8 cellular contexts compared by ENCODE assay signal in genomic region chr1:206579747-206580437, GRCh38. TPM values are rescaled to one million over a fixed set of nuclear protein-coding genes. Genes with fewer than 3 reads are reported as not detected.
DNase-seq lines count a peak whose midpoint lies in the region; ATAC-seq and TF ChIP-seq lines count a peak whose summit lies in the region.

No MANE protein-coding gene starts in this region.

- H3K27ac ChIP-seq in adrenal gland = peak overlapping the region in 4 of 5 donors; percentile 25 to 87 (median 54)

- DNase-seq in T-helper 17 cell (peak; percentile 60 to 78 (median 74)), adrenal gland (peak; percentile 61 to 88 (median 87)), mucosa of descending colon (peak; percentile 71 to 92 (median 77)), NCI-H2227 treated with DMSO at 0.1 percent for 48 hours (lab: John Stamatoyannopoulos, UW) (no peak), HAP-1 (ENCODE audit: low spot score in 2 of 2) (no peak)
- peak; percentile 89 for DNase-seq in stimulated activated naive CD4-positive, alpha-beta T cell treated with Interleukin-2 at 50 U/mL for 16 hours (lab: John Stamatoyannopoulos, UW)

- H3K4me1 Mint-ChIP-seq in T-helper 17 cell = peaks cover 83% of the 10 kb centered on the region

- WGBS in adrenal gland, 4 donors = 55 to 61% (median 57%) methylated on average over 10 to 11 of the region's 11 CpGs

- H3K4me1 ChIP-seq in adrenal gland (replicated peaks in 1 of 2) (peaks cover 17 to 59% of the 10 kb centered on the region in 2 donors), mucosa of descending colon (ENCODE audit: low read depth) (peaks cover 2% of the 10 kb centered on the region), HAP-1 (peaks cover 14% of the 10 kb centered on the region)

- no peaks in the 10 kb centered on the region for H3K9me3 ChIP-seq in T-helper 17 cell (ENCODE audit: control insufficient read depth, low read length, poor library complexity, severe bottlenecking)
- H3K9me3 ChIP-seq in adrenal gland (replicated peaks in 1 of 3) = no peaks in the 10 kb centered on the region
- H3K9me3 ChIP-seq in mucosa of descending colon = no peaks in the 10 kb centered on the region
- no peaks in the 10 kb centered on the region for H3K9me3 ChIP-seq in HAP-1

- no peak for TF ChIP-seq POLR2A in adrenal gland (IDR thresholded peaks at IDR 0.05)

- H3K27me3 ChIP-seq in adrenal gland (no peaks in the 10 kb centered on the region), HAP-1 (ENCODE audit: low read depth) (no peaks in the 10 kb centered on the region)

- peak overlapping the region; percentile 100 for H3K27ac Mint-ChIP-seq in T-helper 17 cell

- TF ChIP-seq CTCF in adrenal gland (IDR thresholded peaks at IDR 0.05) (no peak), mucosa of descending colon (IDR thresholded peaks at IDR 0.05) (no peak)

- H3K27me3 Mint-ChIP-seq in T-helper 17 cell = no peaks in the 10 kb centered on the region

- in situ Hi-C loops in HAP-1 (cut with MboI; ENCODE audit: low sequenced_read_pairs) = loop anchor here (5.0 kb wide), 1 partner anchor 93 kb away; no protein-coding TSS in a partner anchor

- intact Hi-C loops in adrenal gland (cut with DNase I) (no loop called here), mucosa of descending colon (cut with DNase I, micrococcal nuclease) (loop anchor here in 1 of 2 donors (5.0 kb wide), 2 partner anchors 38 to 88 kb away; no protein-coding TSS in a partner anchor)

- H3K4me3 ChIP-seq in adrenal gland = no peak overlapping the region
- no peak overlapping the region for H3K4me3 ChIP-seq in mucosa of descending colon
- no peak overlapping the region for H3K4me3 ChIP-seq in HAP-1

- peaks cover 0 to 15% of the 10 kb centered on the region in 2 donors for H3K36me3 ChIP-seq in adrenal gland (replicated peaks in 1 of 2)
- no peaks in the 10 kb centered on the region for H3K36me3 ChIP-seq in mucosa of descending colon (ENCODE audit: low read depth)
- no peaks in the 10 kb centered on the region for H3K36me3 ChIP-seq in HAP-1 (replicated peaks)

- H3K4me3 Mint-ChIP-seq in T-helper 17 cell = peak overlapping the region; percentile 93

- peak; percentile 79 for ATAC-seq in GM18868 (IDR thresholded peaks at IDR 0.05; ENCODE audit: unreplicated experiment)
- ATAC-seq in HG03060 (IDR thresholded peaks at IDR 0.05; ENCODE audit: low read depth, unreplicated experiment) = peak; percentile 76
- peak; percentile 70 for ATAC-seq in T-helper 17 cell
- ATAC-seq in mucosa of descending colon = peak; percentile 71

- H3K36me3 Mint-ChIP-seq in T-helper 17 cell (ENCODE audit: low read depth) = peaks cover 16% of the 10 kb centered on the region

RNA-seq across cellular contexts. Expression of gene EIF2D, which starts 32.4 kb away (rescaled TPM):
- total RNA-seq in T-helper 17 cell = 10 to 100 TPM; 43.6 to 45.4 TPM
- total RNA-seq in adrenal gland = 10 to 100 TPM; 31.6 to 73.1 (median 52.2) TPM
- polyA plus RNA-seq in adrenal gland = 10 to 100 TPM; 39.5 to 95.4 (median 78.6) TPM
- total RNA-seq in mucosa of descending colon = 10 to 100 TPM; 36.8 to 47.8 (median 43.9) TPM

RNA-seq across cellular contexts. Expression of gene DYRK3, which starts 55.4 kb away (rescaled TPM):
- total RNA-seq in T-helper 17 cell (1 to 10 TPM; 3.0 to 3.6 TPM), adrenal gland (1 to 10 TPM; 2.9 to 6.3 (median 5.6) TPM), mucosa of descending colon (1 to 10 TPM in 2 of 3 donors, under 1 TPM in 1; 0.61 to 4.7 (median 1.4) TPM)
- polyA plus RNA-seq in adrenal gland = 1 to 10 TPM; 2.9 to 6.6 (median 3.4) TPM

Comparison
In these comparisons a context has a peak if more than half of its experiments do, and no peak if none do; other contexts are left out.
1. DNase-seq: peak in T-helper 17 cell (3 of 3), adrenal gland (7 of 7), mucosa of descending colon (3 of 3) and stimulated activated naive CD4-positive, alpha-beta T cell treated with Interleukin-2 at 50 U/mL for 16 hours (single experiment); none in NCI-H2227 treated with DMSO at 0.1 percent for 48 hours (single experiment) and HAP-1 (0 of 2).
2. Peak in every context shown above with its lines, with median percentiles within 50 percentile points of each other: ATAC-seq.